Comparison of ENCODE assay signal across 22 cellular contexts in genomic region chr5:109947667-109948066, GRCh38.
"Had no signal": no experiment of that assay in that cellular context is flagged by ENCODE, and none has a peak within 500 bp of the region (broad histone marks: within the 10 kb centered on the region; RNA-seq: fewer than 3 reads in every experiment).

No MANE protein-coding gene starts in this region.

- H3K27me3 ChIP-seq: ascending aorta, SJCRH30 had no signal

- H3K4me3 ChIP-seq: ascending aorta, cardiac muscle cell, SJCRH30, SK-N-MC had no signal

- H3K4me1 ChIP-seq: ascending aorta, SJCRH30 had no signal

- H3K36me3 ChIP-seq: ascending aorta, cardiac muscle cell, SJCRH30 had no signal

- H3K9me3 ChIP-seq: ascending aorta, SJCRH30 had no signal

- DNase-seq: activated CD4-positive, alpha-beta T cell treated with anti-CD3 and anti-CD28 coated beads, Interleukin-2, amount 10 ng/mL, durations not matched to agents 24 days and 14 days; activated CD4-positive, alpha-beta T cell treated with anti-CD3 and anti-CD28 coated beads, Interleukin-2, amount 50 U/mL, for 48 hours; activated CD8-positive, alpha-beta T cell treated with anti-CD3 and anti-CD28 coated beads, Interleukin-2, amount 10 ng/mL, durations not matched to agents 7 days and 5 days; activated gamma-delta T cell; activated naive CD4-positive, alpha-beta T cell treated with Interleukin-2 at 50 U/mL for 16 hours; activated naive CD8-positive, alpha-beta T cell treated with anti-CD3 and anti-CD28 coated beads, Interleukin-2, amount 10 ng/mL, durations not matched to agents 7 days and 5 days; activated T-cell treated with anti-CD3 and anti-CD28 coated beads, Interleukin-2, amount 50 U/mL, for 24 hours; amygdala; NCI-H1105 treated with DMSO at 0.1 percent for 48 hours; NCI-H1436; NCI-H1694; NCI-H1930; NCI-H2081 treated with DMSO at 0.1 percent for 48 hours; NCI-H345; NCI-H524 treated with DMSO at 0.1 percent for 48 hours; SHP77; SJCRH30; T1000; WERI-Rb-1 had no signal

- H3K27ac ChIP-seq: ascending aorta, cardiac muscle cell, SJCRH30, SK-N-MC, WERI-Rb-1 had no signal
